7 cellular contexts compared by ENCODE assay signal in the genomic region with DNA sequence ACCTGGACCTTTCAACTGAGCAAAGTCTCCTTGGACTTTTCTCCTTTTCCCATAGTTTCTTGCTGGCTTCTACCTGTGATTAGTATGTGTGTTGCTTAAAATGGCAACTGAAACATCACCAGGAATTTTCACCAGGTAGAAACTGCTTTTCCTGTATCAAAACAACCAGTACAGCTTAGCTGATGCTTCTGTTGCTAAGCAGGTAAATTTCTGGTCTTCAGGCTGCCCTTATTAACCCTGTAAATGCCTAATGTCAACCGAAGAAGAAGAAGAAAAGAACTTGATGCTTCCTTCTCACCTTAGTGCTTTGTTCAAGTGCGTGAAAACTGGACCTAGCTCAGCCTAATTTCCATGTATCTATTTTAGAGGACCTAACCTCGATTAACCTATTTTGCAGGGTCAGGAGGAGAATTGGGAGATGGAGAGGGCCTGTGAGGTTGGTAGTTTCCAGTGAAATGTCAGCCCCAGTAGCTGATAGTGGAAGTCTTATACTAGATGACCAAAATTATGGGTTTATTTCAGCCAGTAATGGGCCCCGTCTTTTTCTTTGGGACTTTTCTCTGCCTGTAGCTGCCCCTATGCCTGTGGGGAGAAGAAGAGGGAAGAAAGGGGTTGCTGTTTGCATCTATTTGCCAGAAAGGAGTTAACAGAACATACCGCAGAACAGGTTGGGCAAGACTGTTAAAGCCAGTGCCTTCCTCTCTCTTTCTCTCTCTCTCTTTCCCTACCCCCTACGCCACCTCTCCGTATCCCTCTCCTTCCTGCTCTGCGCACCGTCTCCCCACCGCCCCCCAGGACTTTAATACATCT. TPM values are rescaled to one million over a fixed set of nuclear protein-coding genes. Genes with fewer than 3 reads are reported as not detected.
DNase-seq lines count a peak whose midpoint lies in the region; ATAC-seq and TF ChIP-seq lines count a peak whose summit lies in the region.

No MANE protein-coding gene starts in this region.

- H3K27ac ChIP-seq in HL-60 (replicated peaks) (peak overlapping the region; percentile 96), OCI-LY1 (ENCODE audit: low read depth, low read length, poor library complexity, severe bottlenecking) (no peak overlapping the region), skeletal muscle tissue (ENCODE audit: low read depth, low read length) (peak overlapping the region; percentile 63)

- no peak overlapping the region; the same call in 1 of the 2 replicates for H3K9ac ChIP-seq in OCI-LY1 (ENCODE audit: low read length)
- peak overlapping the region; percentile 23 to 63 (median 39) for H3K9ac ChIP-seq in skeletal muscle tissue (ENCODE audit: low read depth in 1 of 3, low read length in 3 of 3)

- peak; percentile 78 for ATAC-seq in esophagus mucosa
- no peak for ATAC-seq in GM21576 (IDR thresholded peaks at IDR 0.05; ENCODE audit: unreplicated experiment)
- no peak for ATAC-seq in GM18502 (IDR thresholded peaks at IDR 0.05; ENCODE audit: poor library complexity, unreplicated experiment)

- H3K79me2 ChIP-seq in OCI-LY1 (ENCODE audit: insufficient read depth, low read length) = 0 out of 2 replicates have a peak, but pooled peaks cover 13% of the 10 kb centered on the region

- H3K36me3 ChIP-seq in OCI-LY1 (ENCODE audit: insufficient read depth, low read length) = no peaks in the 10 kb centered on the region
- H3K36me3 ChIP-seq in skeletal muscle tissue (ENCODE audit: control insufficient read depth in 3 of 3, insufficient read depth in 3 of 3, low read length in 3 of 3) = no peaks in the 10 kb centered on the region

- H3K27me3 ChIP-seq in HL-60 (ENCODE audit: insufficient read depth, poor library complexity, severe bottlenecking) (no peaks in the 10 kb centered on the region), OCI-LY1 (ENCODE audit: insufficient read depth, low read length) (0 out of 2 replicates have a peak, but pooled peaks cover 5% of the 10 kb centered on the region), skeletal muscle tissue (ENCODE audit: control insufficient read depth in 3 of 3, insufficient read depth in 3 of 3, low read length in 3 of 3) (no peaks in the 10 kb centered on the region)

- no peaks in the 10 kb centered on the region for H4K20me1 ChIP-seq in OCI-LY1 (ENCODE audit: insufficient read depth, low read length)

- TF ChIP-seq CTCF in HL-60 (IDR thresholded peaks at IDR 0.05; ENCODE audit: insufficient read depth, low read length) (no peak), OCI-LY1 (IDR thresholded peaks at IDR 0.05; ENCODE audit: low read length) (no peak), GM13976 (IDR thresholded peaks at IDR 0.05; ENCODE audit: borderline replicate concordance, control extremely low read depth, extremely low read depth, insufficient read depth, missing control alignments) (no peak)

- peaks cover 60% of the 10 kb centered on the region for H3K4me1 ChIP-seq in OCI-LY1 (ENCODE audit: insufficient read depth, low read length, severe bottlenecking)
- peaks cover 45 to 61% (median 49%) of the 10 kb centered on the region in 3 donors for H3K4me1 ChIP-seq in skeletal muscle tissue (ENCODE audit: control insufficient read depth in 3 of 3, insufficient read depth in 3 of 3, low read length in 3 of 3)

- H3K9me3 ChIP-seq in OCI-LY1 (ENCODE audit: low read length) (no peaks in the 10 kb centered on the region), skeletal muscle tissue (ENCODE audit: control insufficient read depth in 3 of 3, low read length in 3 of 3) (no peaks in the 10 kb centered on the region)

- H3F3A ChIP-seq in OCI-LY1 (ENCODE audit: insufficient read depth, low read length) = no peaks in the 10 kb centered on the region

- H3K9me2 ChIP-seq in OCI-LY1 (ENCODE audit: low read depth, low read length) = no peaks in the 10 kb centered on the region

- DNase-seq in HL-60 (ENCODE audit: low read depth in 1 of 2, low spot score in 1 of 2) (peak; percentile 76 to 93), GM13976 (ENCODE audit: low spot score) (no peak)

- in situ Hi-C loops in GM13976 (cut with MboI; ENCODE audit: low sequenced_read_pairs, unreplicated experiment) = no loop called here

- peak overlapping the region; percentile 28; the same call in 1 of the 2 replicates for H3K4me2 ChIP-seq in OCI-LY1 (ENCODE audit: low read length)

- H3K4me3 ChIP-seq in HL-60 (replicated peaks; ENCODE audit: insufficient read depth, low read length) (0 out of 2 replicates have a peak overlapping the region, but pooled peaks have one; percentile 4), OCI-LY1 (ENCODE audit: low read depth, low read length, poor library complexity, severe bottlenecking) (no peak overlapping the region), skeletal muscle tissue (ENCODE audit: low read length in 3 of 3) (peak overlapping the region in 1 of 3 donors; percentile 39)

- H2AFZ ChIP-seq in OCI-LY1 (ENCODE audit: low read length) = no peak overlapping the region

RNA-seq across cellular contexts. Expression of a gene that starts 37.7 kb away (rescaled TPM):
- 75.8 TPM for total RNA-seq in esophagus mucosa
- 22.4 TPM for total RNA-seq in skeletal muscle tissue
